ENCODE assay signal across 7 cellular contexts in genomic region chr17:17783121-17783824, GRCh38. TPM values are rescaled to one million over a fixed set of nuclear protein-coding genes. Genes with fewer than 3 reads are reported as not detected.
DNase-seq lines count a peak whose midpoint lies in the region; ATAC-seq lines count a peak whose summit lies in the region.

No MANE protein-coding gene starts in this region.

- peak overlapping the region; percentile 73 for H3K4me3 Mint-ChIP-seq in activated CD4-positive, alpha-beta T cell treated with anti-CD3 and anti-CD28 coated beads, Interleukin-2, amount 10 ng/mL, durations not matched to agents 7 days and 5 days

- peak overlapping the region; percentile 79 for H3K9ac ChIP-seq in mesendoderm (ENCODE audit: low read length)

- H3K27me3 ChIP-seq in mesendoderm (ENCODE audit: insufficient read depth, low read length, poor library complexity), result no peaks in the 10 kb centered on the region

- POLR2A ChIA-PET in activated CD4-positive, alpha-beta T cell treated with anti-CD3 and anti-CD28 coated beads, Interleukin-2, amount 10 ng/mL, durations not matched to agents 7 days and 5 days (lab: Charles Lee), result no interaction called here

- no peak overlapping the region for H2BK120ac ChIP-seq in mesendoderm (ENCODE audit: low read depth, low read length)

- H3K4me1 ChIP-seq in mesendoderm (ENCODE audit: control insufficient read depth, low read depth, low read length), result peaks cover 8% of the 10 kb centered on the region

- H3K4ac ChIP-seq in mesendoderm (ENCODE audit: low read depth, low read length), result peak overlapping the region; percentile 8

- no peak overlapping the region for H2BK5ac ChIP-seq in mesendoderm (ENCODE audit: low read length)

- no peaks in the 10 kb centered on the region for H3K79me2 ChIP-seq in mesendoderm (ENCODE audit: control insufficient read depth, insufficient read depth, low read length)

- H3K27me3 Mint-ChIP-seq in activated CD4-positive, alpha-beta T cell treated with anti-CD3 and anti-CD28 coated beads, Interleukin-2, amount 10 ng/mL, durations not matched to agents 7 days and 5 days, result peaks cover 18% of the 10 kb centered on the region

- H3K4me2 ChIP-seq in mesendoderm (ENCODE audit: low read length), result peak overlapping the region; percentile 89

- peak overlapping the region; percentile 70 for H3K27ac ChIP-seq in mesendoderm (ENCODE audit: low read depth, low read length)

- peak; percentile 40 for ATAC-seq in GM19025 (IDR thresholded peaks at IDR 0.05; ENCODE audit: low read depth, unreplicated experiment)
- no peak for ATAC-seq in HG02981 (IDR thresholded peaks at IDR 0.05; ENCODE audit: unreplicated experiment)

- no peak overlapping the region for H3K23ac ChIP-seq in mesendoderm (ENCODE audit: low read length)

- no peaks in the 10 kb centered on the region for H3K9me3 Mint-ChIP-seq in activated CD4-positive, alpha-beta T cell treated with anti-CD3 and anti-CD28 coated beads, Interleukin-2, amount 10 ng/mL, durations not matched to agents 7 days and 5 days

- H3K27ac Mint-ChIP-seq in activated CD4-positive, alpha-beta T cell treated with anti-CD3 and anti-CD28 coated beads, Interleukin-2, amount 10 ng/mL, durations not matched to agents 7 days and 5 days, result no peak overlapping the region

- DNase-seq in NCI-H1694 (lab: John Stamatoyannopoulos, UW), result peak; percentile 46
- DNase-seq in activated CD4-positive, alpha-beta T cell treated with anti-CD3 and anti-CD28 coated beads, Interleukin-2, amount 10 ng/mL, durations not matched to agents 7 days and 5 days, result peak; percentile 66
- peak; percentile 88 for DNase-seq in ecto neural progenitor cell (ENCODE audit: low spot score)
- peak; percentile 80 for DNase-seq in mesendoderm
- peak; percentile 26 for DNase-seq in stimulated activated CD8-positive, alpha-beta memory T cell treated with anti-CD3 and anti-CD28 coated beads, Interleukin-7, amount 100 ng/mL, for 24 hours (ENCODE audit: low read depth)

- CTCF ChIA-PET in activated CD4-positive, alpha-beta T cell treated with anti-CD3 and anti-CD28 coated beads, Interleukin-2, amount 10 ng/mL, durations not matched to agents 7 days and 5 days (lab: Charles Lee), result no interaction called here

- peak overlapping the region; percentile 83 for H3K18ac ChIP-seq in mesendoderm (ENCODE audit: low read length)

- peak overlapping the region; percentile 33 for H3K4me3 ChIP-seq in mesendoderm (ENCODE audit: low read length)

- peak overlapping the region; percentile 96 for H3K56ac ChIP-seq in mesendoderm (ENCODE audit: low read length)

- WGBS in mesendoderm (ENCODE audit: extremely low coverage, insufficient coverage, low lambda C conversion rate), result no CpG with 5 or more reads among the region's 74 CpGs

- no peaks in the 10 kb centered on the region for H3K36me3 Mint-ChIP-seq in activated CD4-positive, alpha-beta T cell treated with anti-CD3 and anti-CD28 coated beads, Interleukin-2, amount 10 ng/mL, durations not matched to agents 7 days and 5 days (ENCODE audit: low read depth)

- no peak overlapping the region for H2AK5ac ChIP-seq in mesendoderm (ENCODE audit: low read length)

- peaks cover 17% of the 10 kb centered on the region for H3K4me1 Mint-ChIP-seq in activated CD4-positive, alpha-beta T cell treated with anti-CD3 and anti-CD28 coated beads, Interleukin-2, amount 10 ng/mL, durations not matched to agents 7 days and 5 days

- no peak overlapping the region for H2BK15ac ChIP-seq in mesendoderm (replicated peaks; ENCODE audit: low read depth)

- H3K79me1 ChIP-seq in mesendoderm (ENCODE audit: low read length), result no peaks in the 10 kb centered on the region

- H3K36me3 ChIP-seq in mesendoderm (ENCODE audit: control insufficient read depth, insufficient read depth, low read length), result no peaks in the 10 kb centered on the region

- no peak overlapping the region for H4K8ac ChIP-seq in mesendoderm (ENCODE audit: low read depth, low read length)

- H4K5ac ChIP-seq in mesendoderm (ENCODE audit: low read length), result no peak overlapping the region

RNA-seq across cellular contexts. Expression of gene SREBF1, which starts 53.5 kb away (rescaled TPM):
- 100 to 1,000 TPM; 175 to 176 TPM for total RNA-seq in activated CD4-positive, alpha-beta T cell treated with anti-CD3 and anti-CD28 coated beads, Interleukin-2, amount 10 ng/mL, durations not matched to agents 7 days and 5 days
- 59.1 TPM for polyA plus RNA-seq in mesendoderm (2013, experiment 1 of 2)
- polyA plus RNA-seq in mesendoderm (2013, experiment 2 of 2), result 55.4 TPM

Comparison
In these comparisons a context has a peak if more than half of its experiments do, and no peak if none do; other contexts are left out.
1. DNase-seq: peak in every context shown above with its lines; median percentile 88 in ecto neural progenitor cell; 80 in mesendoderm; 66 in activated CD4-positive, alpha-beta T cell treated with anti-CD3 and anti-CD28 coated beads, Interleukin-2, amount 10 ng/mL, durations not matched to agents 7 days and 5 days; 46 in NCI-H1694; 26 in stimulated activated CD8-positive, alpha-beta memory T cell treated with anti-CD3 and anti-CD28 coated beads, Interleukin-7, amount 100 ng/mL, for 24 hours.